ENCODE assay signal across 8 cellular contexts in the genomic region with DNA sequence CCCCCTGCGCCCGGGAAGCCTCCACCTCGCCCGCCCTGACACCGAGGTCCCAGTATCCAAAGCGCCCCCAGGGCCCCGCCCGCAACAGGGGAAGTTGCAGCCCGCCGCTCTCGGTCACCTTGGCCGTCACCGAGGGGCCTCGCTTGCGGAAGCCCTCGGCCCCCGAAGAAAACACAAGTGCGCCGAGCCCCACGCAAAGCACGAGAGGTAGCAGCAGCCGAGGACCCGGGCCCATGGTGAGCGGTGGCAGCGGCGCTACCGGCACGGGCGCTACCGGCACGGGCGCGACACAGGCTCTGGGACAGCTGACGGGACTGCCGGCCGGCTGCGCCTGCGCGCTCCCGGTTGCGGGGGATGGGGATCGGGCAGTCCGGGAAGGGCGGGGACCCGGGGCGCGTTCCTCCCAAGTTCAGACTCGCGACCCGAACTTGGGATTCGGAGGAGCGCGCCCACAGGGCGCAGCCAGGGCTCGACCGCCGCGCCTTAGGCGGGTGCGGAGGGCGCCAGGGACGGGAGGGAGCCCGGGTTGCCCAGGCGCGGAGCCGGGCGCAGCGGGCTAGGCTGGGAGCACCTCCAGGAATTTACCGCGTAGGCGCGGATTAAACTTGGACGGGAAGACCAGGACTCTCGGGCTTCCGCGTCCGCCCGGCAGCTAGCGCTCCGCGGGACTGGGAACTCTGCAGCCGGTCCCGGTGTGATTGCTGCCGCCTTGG. TPM values are rescaled to one million over a fixed set of nuclear protein-coding genes. Genes with fewer than 3 reads are reported as not detected.
DNase-seq lines count a peak whose midpoint lies in the region; ATAC-seq and TF ChIP-seq lines count a peak whose summit lies in the region.

Gene PPIC, minus strand, starts transcription at position 335 of the 713 bp plus-strand sequence. Its CDS starts 100 bp downstream, at position 235.

- peaks cover 0 to 12% (median 0%) of the 10 kb centered on the region in 7 donors for H3K9me3 Mint-ChIP-seq in CD4-positive, CD25-positive, alpha-beta regulatory T cell

- H3K79me2 ChIP-seq in PC-3 (ENCODE audit: low read length), result no peaks in the 10 kb centered on the region
- peaks cover 6% of the 10 kb centered on the region for H3K79me2 ChIP-seq in mammary epithelial cell (ENCODE audit: insufficient read depth, low read length)

- CTCF ChIA-PET in PC-3 (lab: Charles Lee), result no interaction called here
- CTCF ChIA-PET in mammary epithelial cell (lab: Charles Lee; ENCODE audit: low non-redundant PET), result no interaction called here

- no peak within 1 kb of the TSS for H3K4me3 ChIP-seq in CD4-positive, CD25-positive, alpha-beta regulatory T cell (ENCODE audit: low read depth, low read length)
- H3K4me3 ChIP-seq in PC-3 (ENCODE audit: low read length) (peak within 1 kb of the TSS; percentile 90), mammary epithelial cell (replicated peaks in 1 of 3; ENCODE audit: insufficient read depth in 1 of 3, low read depth in 2 of 3, low read length in 3 of 3) (peak within 1 kb of the TSS; percentile 63 to 97 (median 81)), iPS-15b (ENCODE audit: low read depth, low read length) (peak within 1 kb of the TSS; percentile 62)

- H3K4me1 Mint-ChIP-seq in CD4-positive, CD25-positive, alpha-beta regulatory T cell, result peaks cover 0 to 13% (median 10%) of the 10 kb centered on the region in 4 donors

- no peaks in the 10 kb centered on the region for H3K9me3 ChIP-seq in CD4-positive, CD25-positive, alpha-beta regulatory T cell (ENCODE audit: control insufficient read depth in 2 of 2, low read length in 2 of 2)
- H3K9me3 ChIP-seq in PC-3 (ENCODE audit: low read length) (no peaks in the 10 kb centered on the region), mammary epithelial cell (replicated peaks; ENCODE audit: insufficient read depth, low read length) (no peaks in the 10 kb centered on the region), iPS-15b (ENCODE audit: control insufficient read depth, insufficient read depth, low read length) (no peaks in the 10 kb centered on the region)

- 3% methylated on average over 17 of the region's 84 CpGs for WGBS in mammary epithelial cell (ENCODE audit: low coverage, missing lambda C conversion rate)

- peaks cover 23% of the 10 kb centered on the region for H3K4me1 ChIP-seq in CD4-positive, CD25-positive, alpha-beta regulatory T cell (ENCODE audit: control insufficient read depth, insufficient read depth, low read length, poor library complexity, severe bottlenecking)
- 0 out of 2 replicates have a peak, but pooled peaks cover 8% of the 10 kb centered on the region for H3K4me1 ChIP-seq in PC-3 (ENCODE audit: insufficient read depth, low read length)
- H3K4me1 ChIP-seq in mammary epithelial cell (ENCODE audit: insufficient read depth, low read length), result peaks cover 7% of the 10 kb centered on the region
- peaks cover 9% of the 10 kb centered on the region for H3K4me1 ChIP-seq in iPS-15b (ENCODE audit: control insufficient read depth, insufficient read depth, low read length)

- no peaks in the 10 kb centered on the region for H3K36me3 ChIP-seq in CD4-positive, CD25-positive, alpha-beta regulatory T cell (ENCODE audit: control insufficient read depth, insufficient read depth, low read length)
- no peaks in the 10 kb centered on the region for H3K36me3 ChIP-seq in PC-3 (ENCODE audit: low read depth, low read length)
- no peaks in the 10 kb centered on the region for H3K36me3 ChIP-seq in mammary epithelial cell (ENCODE audit: insufficient read depth, low read length)
- H3K36me3 ChIP-seq in iPS-15b (ENCODE audit: control insufficient read depth, insufficient read depth, low read length), result no peaks in the 10 kb centered on the region

- H3K36me3 Mint-ChIP-seq in CD4-positive, CD25-positive, alpha-beta regulatory T cell, result no peaks in the 10 kb centered on the region

- POLR2A ChIA-PET in PC-3 (lab: Charles Lee; ENCODE audit: unreplicated experiment), result no interaction called here

- peak within 1 kb of the TSS; percentile 39 to 84 (median 58) for H3K4me3 Mint-ChIP-seq in CD4-positive, CD25-positive, alpha-beta regulatory T cell

- TF ChIP-seq CTCF in PC-3 (conservative IDR thresholded peaks at IDR 0.05; ENCODE audit: low read depth, low read length), result no peak
- TF ChIP-seq CTCF in mammary epithelial cell (conservative IDR thresholded peaks at IDR 0.05 in 1 of 2, IDR thresholded peaks at IDR 0.05 in 1 of 2; ENCODE audit: extremely low read depth in 1 of 2, insufficient read depth in 1 of 2, low read depth in 1 of 2, low read length in 2 of 2), result no peak

- H4K20me1 ChIP-seq in PC-3 (ENCODE audit: low read length), result no peaks in the 10 kb centered on the region
- no peaks in the 10 kb centered on the region for H4K20me1 ChIP-seq in mammary epithelial cell (ENCODE audit: insufficient read depth, low read length)

- H3K9me2 ChIP-seq in PC-3 (replicated peaks; ENCODE audit: low read length), result no peaks in the 10 kb centered on the region

- DNase-seq in CD4-positive, CD25-positive, alpha-beta regulatory T cell, result no peak
- DNase-seq in PC-3 (peak; percentile 73), mammary epithelial cell (peak; percentile 85), renal cortical epithelial cell (ENCODE audit: low read depth) (peak; percentile 55)
- DNase-seq in stimulated activated naive CD4-positive, alpha-beta T cell (lab: John Stamatoyannopoulos, UW), result no peak

- dilution Hi-C loops in mammary epithelial cell (cut with HindIII; ENCODE audit: low sequenced_read_pairs), result no loop called here

- BruUV-seq in PC-3 (replicated peaks; lab: Mats Ljungman, UMichigan) (no TSS peak), mammary epithelial cell (replicated peaks; lab: Mats Ljungman, UMichigan) (no TSS peak)

- in situ Hi-C loops in mammary epithelial cell (cut with MboI; ENCODE audit: low sequenced_read_pairs in 2 of 2), result no loop called here

- H3K9ac ChIP-seq in PC-3 (ENCODE audit: low read length), result peak within 1 kb of the TSS; percentile 69
- H3K9ac ChIP-seq in mammary epithelial cell (ENCODE audit: insufficient read depth, low read length), result peak within 1 kb of the TSS; percentile 70
- H3K9ac ChIP-seq in iPS-15b (ENCODE audit: low read depth, low read length), result peak within 1 kb of the TSS; percentile 51

- peak in 1 of 2 donors; percentile 30 for ATAC-seq in CD4-positive, CD25-positive, alpha-beta regulatory T cell (ENCODE audit: low read depth in 2 of 2)
- ATAC-seq in GM18861 (IDR thresholded peaks at IDR 0.05; ENCODE audit: unreplicated experiment), result peak; percentile 37
- ATAC-seq in HG03135 (IDR thresholded peaks at IDR 0.05; ENCODE audit: unreplicated experiment), result peak; percentile 54
- ATAC-seq in PC-3, result peak; percentile 86

- peaks cover 69% of the 10 kb centered on the region for H3K27me3 Mint-ChIP-seq in CD4-positive, CD25-positive, alpha-beta regulatory T cell

- H3F3A ChIP-seq in PC-3 (ENCODE audit: low read length, unreplicated experiment), result no peaks in the 10 kb centered on the region

- H2AFZ ChIP-seq in PC-3 (ENCODE audit: low read length) (peak within 1 kb of the TSS; percentile 93), mammary epithelial cell (ENCODE audit: low read depth, low read length) (peak within 1 kb of the TSS; percentile 96)

- H3K27ac Mint-ChIP-seq in CD4-positive, CD25-positive, alpha-beta regulatory T cell, result no peak within 1 kb of the TSS

- H3K4me2 ChIP-seq in PC-3 (ENCODE audit: low read length) (peak within 1 kb of the TSS; percentile 98), mammary epithelial cell (ENCODE audit: insufficient read depth, low read depth, low read length) (peak within 1 kb of the TSS; percentile 82)

- intact Hi-C loops in PC-3 (cut with micrococcal nuclease), result loop anchor here (10.0 kb wide), 2 partner anchors 192 to 312 kb away; partner anchors contain the start of gene SNX24
- intact Hi-C loops in mammary epithelial cell (cut with micrococcal nuclease), result loop anchor here (2.0 to 10.0 kb wide), 5 partner anchors 30 to 532 kb away; partner anchors contain the start of gene SNX24

- H3K27me3 ChIP-seq in CD4-positive, CD25-positive, alpha-beta regulatory T cell (ENCODE audit: control insufficient read depth, insufficient read depth, low read length), result peaks cover 35% of the 10 kb centered on the region
- H3K27me3 ChIP-seq in PC-3 (ENCODE audit: low read length) (no peaks in the 10 kb centered on the region), mammary epithelial cell (ENCODE audit: insufficient read depth, low read length) (no peaks in the 10 kb centered on the region), iPS-15b (ENCODE audit: control insufficient read depth, insufficient read depth, low read length) (peaks cover 37% of the 10 kb centered on the region)

- no peak within 1 kb of the TSS for H3K27ac ChIP-seq in CD4-positive, CD25-positive, alpha-beta regulatory T cell (ENCODE audit: insufficient read depth, low read length, poor library complexity, severe bottlenecking)
- peak within 1 kb of the TSS; percentile 47 for H3K27ac ChIP-seq in PC-3 (ENCODE audit: low read length)
- H3K27ac ChIP-seq in mammary epithelial cell (ENCODE audit: insufficient read depth, low read depth, low read length), result peak within 1 kb of the TSS; percentile 59

RNA-seq across cellular contexts. Expression of gene PPIC, which starts in this region (rescaled TPM):
- not detected for total RNA-seq in CD4-positive, CD25-positive, alpha-beta regulatory T cell
- not detected for polyA plus RNA-seq in CD4-positive, CD25-positive, alpha-beta regulatory T cell
- 8.8 and 14.6 TPM in 2 replicates for total RNA-seq in PC-3 (2014; rRNA removed)
- 10 to 100 TPM; 26.5 to 31.0 TPM for total RNA-seq in mammary epithelial cell
- polyA plus RNA-seq in mammary epithelial cell, result 38.7 TPM
- 46.7 TPM for polyA minus RNA-seq in mammary epithelial cell
- total RNA-seq in renal cortical epithelial cell, result 78.0 and 124 TPM in 2 replicates

Comparison
In these comparisons a context has a peak if more than half of its experiments do, and no peak if none do; other contexts are left out.
1. RNA of gene PPIC (polyA plus RNA-seq): 38.7 TPM in mammary epithelial cell (single experiment); not detected in CD4-positive, CD25-positive, alpha-beta regulatory T cell; every median in the first group is over 10 times any median in the second.
2. DNase-seq: peak in PC-3 (single experiment), mammary epithelial cell (single experiment) and renal cortical epithelial cell (single experiment); none in CD4-positive, CD25-positive, alpha-beta regulatory T cell (0 of 3) and stimulated activated naive CD4-positive, alpha-beta T cell (0 of 6).
3. Peak in every context shown above with its lines, with median percentiles within 50 percentile points of each other: H3K9ac ChIP-seq.